ENCODE assay signal across 24 cellular contexts in the genomic region with DNA sequence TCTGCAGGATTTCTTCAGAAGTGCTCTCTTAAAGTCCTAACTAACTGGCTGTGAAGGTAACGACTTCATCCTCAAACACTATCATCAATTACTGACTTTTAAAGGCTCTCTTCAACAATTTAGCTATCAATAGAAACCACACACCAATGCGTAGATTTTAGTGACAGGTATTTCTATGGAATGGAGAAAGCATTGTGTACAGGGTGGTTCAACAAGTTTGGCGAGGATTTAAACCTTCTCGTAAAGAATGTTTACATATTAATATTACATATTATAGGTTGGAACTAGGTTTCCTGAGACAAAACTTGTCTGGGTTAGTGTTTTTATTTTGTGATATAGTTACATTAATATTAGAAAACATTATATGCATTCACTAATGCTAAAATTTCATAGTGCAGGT.
"Had no signal": no experiment of that assay in that cellular context is flagged by ENCODE, and none has a peak within 500 bp of the region (broad histone marks: within the 10 kb centered on the region; RNA-seq: fewer than 3 reads in every experiment).

No MANE protein-coding gene starts in this region.

- ATAC-seq: activated CD8-positive, alpha-beta memory T cell treated with anti-CD3 and anti-CD28 coated beads, Interleukin-2, amount 10 ng/mL, durations not matched to agents 7 days and 5 days; Panc1; Right ventricle myocardium inferior; SK-N-SH treated with all-trans-retinoic acid at 6 μM for 48 hours had no signal

- DNase-seq: activated B cell treated with CpG ODN at 0.5 μM for 24 hours; activated CD4-positive, alpha-beta T cell treated with anti-CD3 and anti-CD28 coated beads for 1 hour; activated CD4-positive, alpha-beta T cell treated with anti-CD3 and anti-CD28 coated beads, Interleukin-2, amount 10 ng/mL, durations not matched to agents 24 days and 14 days; activated CD4-positive, alpha-beta T cell treated with anti-CD3 and anti-CD28 coated beads, Interleukin-2, amount 50 U/mL, for 48 hours; activated CD8-positive, alpha-beta memory T cell treated with anti-CD3 and anti-CD28 coated beads, Interleukin-2, amount 10 ng/mL, durations not matched to agents 7 days and 5 days; activated effector memory CD4-positive, alpha-beta T cell treated with Interleukin-2 at 50 U/mL for 16 hours; activated naive CD4-positive, alpha-beta T cell; activated T-cell treated with anti-CD3 and anti-CD28 coated beads, Interleukin-2, amount 50 U/mL, for 24 hours; aorta; Kasumi-1; KBM-7; NCI-H1105 treated with DMSO at 0.1 percent for 48 hours; NCI-H1436 treated with DMSO at 0.1 percent for 48 hours; NCI-H187; NCI-H2081; NCI-H2171 treated with DMSO at 0.1 percent for 48 hours; NCI-H226; NCI-H82; RPMI8226; SW 1271 had no signal

- H3K36me3 ChIP-seq: SJSA1 had no signal

- H3K27me3 ChIP-seq: SJSA1 had no signal

- H3K4me3 ChIP-seq: SJSA1 had no signal
